ENCODE assay signal across 29 cellular contexts in the genomic region with DNA sequence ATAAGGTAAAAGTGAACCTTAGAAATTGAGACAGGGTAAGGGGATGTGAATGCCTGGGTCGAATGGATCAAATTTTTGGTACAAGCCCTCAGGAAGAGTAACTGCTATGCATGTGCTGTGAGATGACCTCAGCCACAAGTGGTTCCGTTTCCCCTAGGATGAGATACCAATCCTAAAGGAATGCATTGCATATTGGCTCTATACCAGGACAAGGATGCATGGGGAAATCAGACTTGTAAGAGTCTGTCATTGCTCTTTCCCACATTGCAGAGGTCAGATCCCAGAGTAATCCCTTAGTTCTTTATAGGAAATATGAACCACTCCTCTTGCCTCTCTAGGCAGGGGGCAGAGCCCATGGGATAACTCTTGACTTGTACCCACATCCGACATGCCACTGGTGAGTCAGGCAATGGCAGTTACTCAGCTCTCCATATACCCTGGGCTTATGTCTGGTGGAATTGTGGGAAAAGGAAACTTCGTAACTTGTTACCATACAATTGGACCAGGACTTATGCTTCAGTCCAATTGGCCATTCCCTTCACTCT.
"Had no signal": no experiment of that assay in that cellular context is flagged by ENCODE, and none has a peak within 500 bp of the region (broad histone marks: within the 10 kb centered on the region; RNA-seq: fewer than 3 reads in every experiment).

No MANE protein-coding gene starts in this region.

- H3K4me3 ChIP-seq: cardiac muscle cell, coronary artery, dorsolateral prefrontal cortex, gastroesophageal sphincter, right lobe of liver, thoracic aorta, uterus had no signal

- ATAC-seq: activated CD4-positive, CD25-positive, alpha-beta regulatory T cell treated with anti-CD3 and anti-CD28 coated beads, Interleukin-2, amount 50 U/mL, for 24 hours; effector memory CD8-positive, alpha-beta T cell; gastroesophageal sphincter; left cardiac atrium; left ventricle myocardium superior; right lobe of liver had no signal

- H3K36me3 Mint-ChIP-seq: activated naive CD8-positive, alpha-beta T cell; naive B cell had no signal

- H3K4me3 Mint-ChIP-seq: activated naive CD8-positive, alpha-beta T cell; brain; effector memory CD8-positive, alpha-beta T cell; mesothelial cell of epicardium; naive B cell; nephron progenitor cell; stimulated activated naive CD8-positive, alpha-beta T cell treated with anti-CD3 and anti-CD28 coated beads, Interleukin-15, Interleukin-2, amounts not matched to agents 100 ng/mL and 50 ng/mL, for 24 hours; type B pancreatic cell had no signal

- DNase-seq: activated CD4-positive, alpha-beta T cell treated with anti-CD3 and anti-CD28 coated beads for 48 hours; activated CD4-positive, alpha-beta T cell treated with anti-CD3 and anti-CD28 coated beads, Interleukin-2, amount 50 U/mL, for 48 hours; activated CD8-positive, alpha-beta memory T cell treated with anti-CD3 and anti-CD28 coated beads for 24 hours; activated effector memory CD4-positive, alpha-beta T cell treated with Interleukin-2 at 50 U/mL for 16 hours; activated naive CD4-positive, alpha-beta T cell treated with Interleukin-2 at 50 U/mL for 16 hours; anterior cingulate cortex; dorsolateral prefrontal cortex; effector memory CD8-positive, alpha-beta T cell; head of caudate nucleus; hippocampal formation; left cardiac atrium; left ventricle myocardium superior; naive B cell; nephron progenitor cell; right lobe of liver; stimulated activated CD4-positive, alpha-beta T cell treated with anti-CD3 and anti-CD28 coated beads, Interleukin-2, amount 100 ng/mL, for 48 hours; uterus; WERI-Rb-1 had no signal

- H3K27ac Mint-ChIP-seq: activated naive CD8-positive, alpha-beta T cell; brain; effector memory CD8-positive, alpha-beta T cell; mesothelial cell of epicardium; naive B cell; nephron progenitor cell; progenitor cell of endocrine pancreas; stimulated activated naive CD8-positive, alpha-beta T cell treated with anti-CD3 and anti-CD28 coated beads, Interleukin-15, Interleukin-2, amounts not matched to agents 100 ng/mL and 50 ng/mL, for 24 hours; type B pancreatic cell had no signal

- H3K9me3 Mint-ChIP-seq: type B pancreatic cell had no signal

- H3K27me3 Mint-ChIP-seq: activated naive CD8-positive, alpha-beta T cell; brain; effector memory CD8-positive, alpha-beta T cell; naive B cell; stimulated activated naive CD8-positive, alpha-beta T cell treated with anti-CD3 and anti-CD28 coated beads, Interleukin-15, Interleukin-2, amounts not matched to agents 100 ng/mL and 50 ng/mL, for 24 hours; type B pancreatic cell had no signal

- H3K4me1 Mint-ChIP-seq: brain, mesothelial cell of epicardium, naive B cell, nephron progenitor cell had no signal
